27 cellular contexts compared by ENCODE assay signal in genomic region chr16:85141491-85142128, GRCh38. TPM values are rescaled to one million over a fixed set of nuclear protein-coding genes. Genes with fewer than 3 reads are reported as not detected.
"Had no signal": no experiment of that assay in that cellular context is flagged by ENCODE, and none has a peak within 500 bp of the region (broad histone marks: within the 10 kb centered on the region; RNA-seq: fewer than 3 reads in every experiment).

No MANE protein-coding gene starts in this region.

- H3K36me3 ChIP-seq: neutrophil, transverse colon, vagina had no signal

- H3K9me3 Mint-ChIP-seq: activated B cell treated with CpG ODN at 0.5 μM for 24 hours; activated CD8-positive, alpha-beta T cell treated with anti-CD3 and anti-CD28 coated beads for 36 hours; activated naive CD4-positive, alpha-beta T cell treated with anti-CD3 and anti-CD28 coated beads for 36 hours; activated T-cell treated with anti-CD3 and anti-CD28 coated beads, Interleukin-2, amount 50 U/mL, for 24 hours; activated T-helper 2 cell treated with anti-CD3 and anti-CD28 coated beads, Interferon-gamma antibody, Interleukin-2, Interleukin-4, amounts not matched to agents 10 μg/mL and 5 μg/mL and 100 μg/mL, durations not matched to agents 14 hours and 24 hours and 36 hours; naive B cell; stimulated activated naive CD8-positive, alpha-beta T cell treated with anti-CD3 and anti-CD28 coated beads, Interleukin-15, Interleukin-2, amounts not matched to agents 100 ng/mL and 50 ng/mL, for 24 hours; T-cell had no signal

- H3K9ac ChIP-seq: parathyroid adenoma had no signal

- H3K4me3 Mint-ChIP-seq: activated B cell treated with CpG ODN at 0.5 μM for 24 hours; activated CD8-positive, alpha-beta T cell treated with anti-CD3 and anti-CD28 coated beads for 36 hours; activated naive CD4-positive, alpha-beta T cell treated with anti-CD3 and anti-CD28 coated beads for 36 hours; activated T-cell treated with anti-CD3 and anti-CD28 coated beads, Interleukin-2, amount 50 U/mL, for 24 hours; brain; stimulated activated naive CD8-positive, alpha-beta T cell treated with anti-CD3 and anti-CD28 coated beads, Interleukin-15, Interleukin-2, amounts not matched to agents 100 ng/mL and 50 ng/mL, for 24 hours; T-cell had no signal

- H2AFZ ChIP-seq: parathyroid adenoma had no signal

- H3K27me3 ChIP-seq: dorsolateral prefrontal cortex, vagina had no signal

- H3K27ac Mint-ChIP-seq: activated B cell treated with CpG ODN at 0.5 μM for 24 hours; activated CD8-positive, alpha-beta T cell treated with anti-CD3 and anti-CD28 coated beads for 36 hours; activated naive CD4-positive, alpha-beta T cell treated with anti-CD3 and anti-CD28 coated beads for 36 hours; activated T-cell treated with anti-CD3 and anti-CD28 coated beads, Interleukin-2, amount 50 U/mL, for 24 hours; activated T-helper 2 cell treated with anti-CD3 and anti-CD28 coated beads, Interferon-gamma antibody, Interleukin-2, Interleukin-4, amounts not matched to agents 10 μg/mL and 5 μg/mL and 100 μg/mL, durations not matched to agents 14 hours and 24 hours and 36 hours; naive B cell; stimulated activated naive CD8-positive, alpha-beta T cell treated with anti-CD3 and anti-CD28 coated beads, Interleukin-15, Interleukin-2, amounts not matched to agents 100 ng/mL and 50 ng/mL, for 24 hours; T-cell had no signal

- H3K36me3 Mint-ChIP-seq: brain, T-cell had no signal

- FAIRE-seq: colon, keratinocyte had no signal

- ATAC-seq: activated CD8-positive, alpha-beta T cell treated with anti-CD3 and anti-CD28 coated beads for 36 hours; left ventricle myocardium superior; mucosa of descending colon; T-cell had no signal

- H3K4me3 ChIP-seq: dorsolateral prefrontal cortex, mucosa of descending colon, transverse colon, vagina had no signal

- H3K79me2 ChIP-seq: parathyroid adenoma had no signal

- H3K9me3 ChIP-seq: mucosa of descending colon, neutrophil, transverse colon, vagina had no signal

- DNase-seq: activated B cell treated with CpG ODN at 0.5 μM for 24 hours; activated CD4-positive, alpha-beta T cell treated with anti-CD3 and anti-CD28 coated beads for 48 hours; activated CD8-positive, alpha-beta T cell treated with anti-CD3 and anti-CD28 coated beads for 36 hours; activated naive CD4-positive, alpha-beta T cell treated with anti-CD3 and anti-CD28 coated beads for 36 hours; activated T-cell treated with anti-CD3 and anti-CD28 coated beads, Interleukin-2, amount 50 U/mL, for 24 hours; central memory CD4-positive, alpha-beta T cell; dorsolateral prefrontal cortex; foreskin melanocyte; glutamatergic neuron; hypothalamus; left ventricle myocardium superior; mucosa of descending colon; naive B cell; stimulated activated CD4-positive, alpha-beta T cell treated with anti-CD3 and anti-CD28 coated beads, Interleukin-2, amount 100 ng/mL, for 24 hours; T-cell; transverse colon had no signal

- H3K27ac ChIP-seq: dorsolateral prefrontal cortex, neutrophil, parathyroid adenoma, transverse colon, vagina had no signal

RNA-seq across cellular contexts. Expression of gene CIBAR2, which starts 29.3 kb away (rescaled TPM):
- total RNA-seq: activated B cell treated with CpG ODN at 0.5 μM for 24 hours; activated CD8-positive, alpha-beta T cell treated with anti-CD3 and anti-CD28 coated beads for 36 hours; activated naive CD4-positive, alpha-beta T cell treated with anti-CD3 and anti-CD28 coated beads for 36 hours; activated T-helper 2 cell treated with anti-CD3 and anti-CD28 coated beads, Interferon-gamma antibody, Interleukin-2, Interleukin-4, amounts not matched to agents 10 μg/mL and 5 μg/mL and 100 μg/mL, durations not matched to agents 14 hours and 24 hours and 36 hours; epithelial cell of proximal tubule; fibroblast of lung; left ventricle myocardium superior; mucosa of descending colon; skeletal muscle tissue; T-cell; vagina had no signal
- polyA plus RNA-seq: fibroblast of lung, keratinocyte had no signal
